1 cellular context compared by ENCODE assay signal in the genomic region with DNA sequence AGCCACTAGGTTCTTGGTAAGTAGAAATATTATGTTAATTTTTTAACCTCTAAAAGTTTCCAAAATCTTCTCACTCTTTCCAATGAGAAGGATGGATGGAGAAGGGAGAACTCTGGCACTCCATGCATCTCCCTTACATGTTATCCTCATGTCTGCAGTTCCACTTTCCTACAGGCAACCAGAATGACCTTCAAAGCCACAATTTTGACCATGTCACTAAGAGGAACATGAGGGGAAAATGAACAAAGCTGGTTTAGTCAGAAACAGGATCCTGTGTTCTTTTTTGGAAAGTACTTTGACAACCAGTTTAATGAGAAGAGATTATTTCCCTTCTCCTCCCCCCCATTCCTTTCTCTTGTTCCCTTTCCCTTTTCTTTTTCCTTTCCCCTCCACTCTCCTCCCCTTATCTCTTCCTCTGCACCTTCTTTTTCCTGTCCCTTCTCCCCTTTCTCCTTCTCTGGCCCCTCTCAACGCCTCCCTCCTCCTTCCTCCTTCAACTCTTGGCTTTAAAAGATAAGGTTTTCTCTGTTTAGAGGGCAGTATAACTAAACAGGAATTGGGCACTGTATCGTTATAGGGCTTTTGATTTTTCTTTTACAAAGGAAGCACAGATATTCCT.
A peak's percentile ranks its signal among the peaks of the same experiment; 100 is the strongest.
TF ChIP-seq lines count a peak whose summit lies in the region.

No MANE protein-coding gene starts in this region.

TF ChIP-seq in GM12878, 131 proteins besides CTCF, POLR2A, EP300 and RAD21:
- TF ChIP-seq EED (IDR thresholded peaks at IDR 0.05; ENCODE audit: low read depth) (peak; percentile 70), ETV6 (conservative IDR thresholded peaks at IDR 0.05 in 1 of 2, IDR thresholded peaks at IDR 0.05 in 1 of 2; ENCODE audit: borderline replicate concordance in 1 of 2, low read depth in 1 of 2) (peak in 1 of 2 experiments; percentile 29; a peak in 1 of 4 replicates), RUNX3 (IDR thresholded peaks at IDR 0.05; ENCODE audit: low read length) (peak; percentile 33; the same call in 1 of the 2 replicates), CBX5 (IDR thresholded peaks at IDR 0.05; ENCODE audit: low read depth) (no peak), CUX1 (IDR thresholded peaks at IDR 0.05; ENCODE audit: insufficient replicate concordance, low read depth, low read length) (no peak), IKZF2 (IDR thresholded peaks at IDR 0.05) (peak; percentile 25 to 33; a peak in 2 of 4 replicates)
- TF ChIP-seq, protein P1, sequence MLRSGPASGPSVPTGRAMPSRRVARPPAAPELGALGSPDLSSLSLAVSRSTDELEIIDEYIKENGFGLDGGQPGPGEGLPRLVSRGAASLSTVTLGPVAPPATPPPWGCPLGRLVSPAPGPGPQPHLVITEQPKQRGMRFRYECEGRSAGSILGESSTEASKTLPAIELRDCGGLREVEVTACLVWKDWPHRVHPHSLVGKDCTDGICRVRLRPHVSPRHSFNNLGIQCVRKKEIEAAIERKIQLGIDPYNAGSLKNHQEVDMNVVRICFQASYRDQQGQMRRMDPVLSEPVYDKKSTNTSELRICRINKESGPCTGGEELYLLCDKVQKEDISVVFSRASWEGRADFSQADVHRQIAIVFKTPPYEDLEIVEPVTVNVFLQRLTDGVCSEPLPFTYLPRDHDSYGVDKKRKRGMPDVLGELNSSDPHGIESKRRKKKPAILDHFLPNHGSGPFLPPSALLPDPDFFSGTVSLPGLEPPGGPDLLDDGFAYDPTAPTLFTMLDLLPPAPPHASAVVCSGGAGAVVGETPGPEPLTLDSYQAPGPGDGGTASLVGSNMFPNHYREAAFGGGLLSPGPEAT (IDR thresholded peaks at IDR 0.05; ENCODE audit: low read depth) = no peak
